Comparison of ENCODE assay signal across 18 cellular contexts in the genomic region with DNA sequence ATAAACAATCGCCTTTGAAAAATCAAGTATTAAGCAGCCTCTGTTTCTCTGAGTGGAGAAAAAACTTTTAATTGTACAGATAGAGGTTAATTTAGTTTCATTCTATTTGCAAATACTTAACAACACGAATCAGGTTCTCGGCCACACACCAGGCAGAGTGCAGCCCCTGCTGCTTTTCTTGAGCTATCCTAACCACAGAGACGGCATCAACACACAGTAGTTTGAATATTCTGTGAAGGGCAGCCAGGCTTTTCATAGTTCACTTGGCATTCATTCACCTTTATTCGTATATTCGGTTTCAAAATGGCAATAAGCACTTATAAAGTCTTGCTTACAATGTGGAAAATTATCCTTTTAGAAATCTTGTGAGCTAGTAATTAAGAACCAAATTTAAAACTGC. TPM values are rescaled to one million over a fixed set of nuclear protein-coding genes. Genes with fewer than 3 reads are reported as not detected.
"Had no signal": no experiment of that assay in that cellular context is flagged by ENCODE, and none has a peak within 500 bp of the region (broad histone marks: within the 10 kb centered on the region; RNA-seq: fewer than 3 reads in every experiment).

No MANE protein-coding gene starts in this region.

- H3K4me3 ChIP-seq: breast epithelium, lung, ovary, right lobe of liver had no signal

- DNase-seq: activated CD4-positive, alpha-beta T cell treated with anti-CD3 and anti-CD28 coated beads, Interleukin-2, amount 50 U/mL, for 4 hours; activated gamma-delta T cell; cortex of kidney; erythroblast; head of caudate nucleus; natural killer cell; ovary; right lobe of liver; small intestine; stimulated activated CD4-positive, alpha-beta T cell treated with anti-CD3 and anti-CD28 coated beads, Interleukin-15, amount 100 ng/mL, for 24 hours; stimulated activated CD4-positive, alpha-beta T cell treated with anti-CD3 and anti-CD28 coated beads, Interleukin-2, amount 100 ng/mL, for 48 hours; stimulated activated naive CD8-positive, alpha-beta T cell treated with anti-CD3 and anti-CD28 coated beads, Interleukin-15, amount 100 ng/mL, for 72 hours; trophoblast cell; WERI-Rb-1 had no signal

- H3K27ac ChIP-seq: breast epithelium, ovary, right lobe of liver, WERI-Rb-1 had no signal

- H3K36me3 ChIP-seq: breast epithelium, ovary, right lobe of liver, WERI-Rb-1 had no signal

- H3K27me3 ChIP-seq: ovary had no signal

- ATAC-seq: natural killer cell; right lobe of liver; stimulated activated naive CD8-positive, alpha-beta T cell treated with anti-CD3 and anti-CD28 coated beads, Interleukin-15, amount 100 ng/mL, for 72 hours had no signal

- H3K4me1 ChIP-seq: breast epithelium had no signal

- H3K9me3 ChIP-seq: breast epithelium, ovary, right lobe of liver had no signal

RNA-seq across cellular contexts. Expression of a gene that starts 5.7 kb away (rescaled TPM):
- total RNA-seq: activated CD8-positive, alpha-beta memory T cell treated with anti-CD3 and anti-CD28 coated beads for 36 hours had no signal
- polyA plus RNA-seq: keratinocyte had no signal
